In genomic region chr16:3444032-3444388, GRCh38 we compare ENCODE assay signal across 8 cellular contexts. TPM values are rescaled to one million over a fixed set of nuclear protein-coding genes. Genes with fewer than 3 reads are reported as not detected.
A peak's percentile ranks its signal among the peaks of the same experiment; 100 is the strongest.
DNase-seq lines count a peak whose midpoint lies in the region; ATAC-seq lines count a peak whose summit lies in the region.

No MANE protein-coding gene starts in this region.

- peak overlapping the region; percentile 76 for H3K27ac ChIP-seq in caudate nucleus (ENCODE audit: low read depth, low read length)

- peak overlapping the region; percentile 94 for H3K27ac Mint-ChIP-seq in stimulated activated memory B cell treated with anti-CD40 and anti-IgM and Interleukin-4, amounts not matched to agents 10 μg/mL and 1 μg/mL and 100 μg/mL, for 72 hours

- peaks cover 8% of the 10 kb centered on the region for H3K9me3 Mint-ChIP-seq in stimulated activated memory B cell treated with anti-CD40 and anti-IgM and Interleukin-4, amounts not matched to agents 10 μg/mL and 1 μg/mL and 100 μg/mL, for 72 hours

- no peaks in the 10 kb centered on the region for H3K27me3 Mint-ChIP-seq in stimulated activated memory B cell treated with anti-CD40 and anti-IgM and Interleukin-4, amounts not matched to agents 10 μg/mL and 1 μg/mL and 100 μg/mL, for 72 hours

- peaks cover 38% of the 10 kb centered on the region for H3K36me3 Mint-ChIP-seq in stimulated activated memory B cell treated with anti-CD40 and anti-IgM and Interleukin-4, amounts not matched to agents 10 μg/mL and 1 μg/mL and 100 μg/mL, for 72 hours

- peak; percentile 26 for ATAC-seq in HG03045 (IDR thresholded peaks at IDR 0.05; ENCODE audit: unreplicated experiment)
- peak; percentile 57 for ATAC-seq in stimulated activated memory B cell treated with anti-CD40 and anti-IgM and Interleukin-4, amounts not matched to agents 10 μg/mL and 1 μg/mL and 100 μg/mL, for 72 hours

- H3K4me3 Mint-ChIP-seq in stimulated activated memory B cell treated with anti-CD40 and anti-IgM and Interleukin-4, amounts not matched to agents 10 μg/mL and 1 μg/mL and 100 μg/mL, for 72 hours: peak overlapping the region; percentile 97

- DNase-seq in NCI-H1436 (lab: John Stamatoyannopoulos, UW) (peak; percentile 3), NCI-H1436 treated with DMSO at 0.1 percent for 48 hours (lab: John Stamatoyannopoulos, UW) (no peak), RKO (ENCODE audit: low spot score) (peak; percentile 92), caudate nucleus (lab: John Stamatoyannopoulos, UW) (peak in 16 of 61 donors; percentile 11 to 66 (median 30)), kidney tubule cell (ENCODE audit: low spot score) (peak; percentile 76), ureter (ENCODE audit: low spot score) (no peak)

- H3K4me1 Mint-ChIP-seq in stimulated activated memory B cell treated with anti-CD40 and anti-IgM and Interleukin-4, amounts not matched to agents 10 μg/mL and 1 μg/mL and 100 μg/mL, for 72 hours: no peaks in the 10 kb centered on the region

RNA-seq across cellular contexts. Expression of gene NAA60, which starts 0.5 kb away (rescaled TPM):
- total RNA-seq in ureter: 54.4 TPM

RNA-seq across cellular contexts. Expression of gene ZNF597, which starts 0.7 kb away (rescaled TPM):
- 4.8 TPM for total RNA-seq in ureter

RNA-seq across cellular contexts. Expression of gene ZNF174, which starts 43.0 kb away (rescaled TPM):
- total RNA-seq in ureter: 14.5 TPM

RNA-seq across cellular contexts. Expression of gene ZSCAN32, which starts 43.2 kb away (rescaled TPM):
- total RNA-seq in ureter: 15.7 TPM

RNA-seq across cellular contexts. Expression of gene C16orf90, which starts 51.3 kb away (rescaled TPM):
- total RNA-seq in ureter: not detected

Comparison
In these comparisons a context has a peak if more than half of its experiments do, and no peak if none do; other contexts are left out.
1. DNase-seq: peak in NCI-H1436 (single experiment), RKO (single experiment) and kidney tubule cell (single experiment); none in NCI-H1436 treated with DMSO at 0.1 percent for 48 hours (single experiment) and ureter (single experiment).